Comparison of ENCODE assay signal across 10 cellular contexts in genomic region chrX:132774312-132774711, GRCh38.
"Had no signal": no experiment of that assay in that cellular context is flagged by ENCODE, and none has a peak within 500 bp of the region (broad histone marks: within the 10 kb centered on the region; RNA-seq: fewer than 3 reads in every experiment).

No MANE protein-coding gene starts in this region.

- ATAC-seq: activated CD4-positive, CD25-positive, alpha-beta regulatory T cell treated with anti-CD3 and anti-CD28 coated beads, Interleukin-2, amount 50 U/mL, for 24 hours; upper lobe of right lung had no signal

- H3K36me3 Mint-ChIP-seq: activated naive CD4-positive, alpha-beta T cell treated with anti-CD3 and anti-CD28 coated beads, Interleukin-2, amount 50 U/mL, for 24 hours had no signal

- H3K27me3 ChIP-seq: upper lobe of right lung had no signal

- H3K4me3 Mint-ChIP-seq: activated naive CD4-positive, alpha-beta T cell treated with anti-CD3 and anti-CD28 coated beads, Interleukin-2, amount 50 U/mL, for 24 hours; nephron progenitor cell; stimulated activated naive CD8-positive, alpha-beta T cell treated with anti-CD3 and anti-CD28 coated beads, Interleukin-15, Interleukin-2, amounts not matched to agents 100 ng/mL and 50 ng/mL, for 24 hours had no signal

- H3K4me1 Mint-ChIP-seq: activated naive CD4-positive, alpha-beta T cell treated with anti-CD3 and anti-CD28 coated beads, Interleukin-2, amount 50 U/mL, for 24 hours had no signal

- DNase-seq: activated effector memory CD4-positive, alpha-beta T cell treated with Interleukin-2 at 50 U/mL for 16 hours; activated T-cell treated with anti-CD3 and anti-CD28 coated beads, Interleukin-2, amount 50 U/mL, for 1 hour; amniotic stem cell; nephron progenitor cell; stimulated activated CD4-positive, alpha-beta T cell treated with anti-CD3 and anti-CD28 coated beads, Interleukin-2, amount 100 ng/mL, for 48 hours; upper lobe of right lung had no signal

- H3K36me3 ChIP-seq: upper lobe of right lung had no signal

- H3K4me1 ChIP-seq: upper lobe of right lung had no signal

- H3K27ac Mint-ChIP-seq: activated naive CD4-positive, alpha-beta T cell treated with anti-CD3 and anti-CD28 coated beads, Interleukin-2, amount 50 U/mL, for 24 hours had no signal

- H3K4me3 ChIP-seq: upper lobe of right lung had no signal

- H3K27me3 Mint-ChIP-seq: activated naive CD4-positive, alpha-beta T cell treated with anti-CD3 and anti-CD28 coated beads, Interleukin-2, amount 50 U/mL, for 24 hours had no signal

- H3K9me3 Mint-ChIP-seq: activated naive CD4-positive, alpha-beta T cell treated with anti-CD3 and anti-CD28 coated beads, Interleukin-2, amount 50 U/mL, for 24 hours; nephron progenitor cell; stimulated activated naive CD8-positive, alpha-beta T cell treated with anti-CD3 and anti-CD28 coated beads, Interleukin-15, Interleukin-2, amounts not matched to agents 100 ng/mL and 50 ng/mL, for 24 hours had no signal

- H3K9me3 ChIP-seq: upper lobe of right lung had no signal

- H3K27ac ChIP-seq: epithelial cell of prostate, upper lobe of right lung had no signal
